In genomic region chr4:123554819-123555499, GRCh38 we compare ENCODE assay signal across 10 cellular contexts.
A peak's percentile ranks its signal among the peaks of the same experiment; 100 is the strongest.
DNase-seq lines count a peak whose midpoint lies in the region; ATAC-seq, FAIRE-seq and TF ChIP-seq lines count a peak whose summit lies in the region.
"Had no signal": no experiment of that assay in that cellular context is flagged by ENCODE, and none has a peak within 500 bp of the region (broad histone marks: within the 10 kb centered on the region; RNA-seq: fewer than 3 reads in every experiment).

No MANE protein-coding gene starts in this region.

- no peak overlapping the region for H3K56ac ChIP-seq in IMR-90 (ENCODE audit: extremely low read depth, insufficient read depth, low read length)

- no peak overlapping the region for H3K9ac ChIP-seq in IMR-90 (ENCODE audit: low read depth, low read length)
- H3K9ac ChIP-seq in HepG2 (ENCODE audit: insufficient read depth, low read depth, low read length) = peak overlapping the region; percentile 83

- H3K4me1 ChIP-seq in IMR-90 (ENCODE audit: control insufficient read depth, insufficient read depth, low read length) = peaks cover 20% of the 10 kb centered on the region
- peaks cover 6 to 11% of the 10 kb centered on the region in 2 donors for H3K4me1 ChIP-seq in breast epithelium
- H3K4me1 ChIP-seq in HepG2 (ENCODE audit: insufficient read depth, low read length) = peaks cover 72% of the 10 kb centered on the region
- H3K4me1 ChIP-seq in small intestine (ENCODE audit: control insufficient read depth in 2 of 2, insufficient read depth in 1 of 2, low read depth in 1 of 2, low read length in 1 of 2) = peaks cover 10 to 17% of the 10 kb centered on the region in 2 donors

- TF ChIP-seq CTCF in IMR-90 (conservative IDR thresholded peaks at IDR 0.05; ENCODE audit: low read depth, low read length) (no peak), breast epithelium (IDR thresholded peaks at IDR 0.05) (no peak), HepG2 (CRISPR knock-in tag; IDR thresholded peaks at IDR 0.05) (no peak), GM20000 (IDR thresholded peaks at IDR 0.05; ENCODE audit: extremely low read depth, missing control alignments) (no peak)

- peak overlapping the region; percentile 65; the same call in 1 of the 2 replicates for H3K27ac ChIP-seq in IMR-90 (ENCODE audit: insufficient read depth, low read length)
- H3K27ac ChIP-seq in breast epithelium = peak overlapping the region; percentile 82 to 89
- H3K27ac ChIP-seq in HepG2 (ENCODE audit: extremely low read length, insufficient read depth, low read length) = peak overlapping the region; percentile 98
- H3K27ac ChIP-seq in small intestine (ENCODE audit: low read depth in 1 of 2, low read length in 1 of 2) = peak overlapping the region; percentile 71 to 88

- H3K36me3 ChIP-seq in IMR-90 (ENCODE audit: control insufficient read depth, insufficient read depth, low read length) = no peaks in the 10 kb centered on the region
- no peaks in the 10 kb centered on the region for H3K36me3 ChIP-seq in breast epithelium
- no peaks in the 10 kb centered on the region for H3K36me3 ChIP-seq in HepG2 (replicated peaks in 1 of 2; ENCODE audit: control insufficient read depth in 1 of 2, insufficient read depth in 2 of 2, low read length in 2 of 2)
- H3K36me3 ChIP-seq in small intestine (ENCODE audit: control insufficient read depth in 2 of 2, insufficient read depth in 2 of 2, low read length in 2 of 2) = no peaks in the 10 kb centered on the region

- H3K4ac ChIP-seq in IMR-90 (ENCODE audit: low read depth, low read length) = peak overlapping the region; percentile 33

- H3K4me2 ChIP-seq in IMR-90 (ENCODE audit: low read depth, low read length) (0 out of 2 replicates have a peak overlapping the region, but pooled peaks have one; percentile 7), HepG2 (ENCODE audit: low read depth, low read length) (peak overlapping the region; percentile 93)

- H3K9me3 ChIP-seq in IMR-90 (ENCODE audit: control insufficient read depth, insufficient read depth, low read length) (peaks cover under 1% of the 10 kb centered on the region; the same call in 1 of the 2 replicates), breast epithelium (no peaks in the 10 kb centered on the region), HepG2 (ENCODE audit: low read length) (no peaks in the 10 kb centered on the region), small intestine (ENCODE audit: control insufficient read depth, low read depth) (no peaks in the 10 kb centered on the region)

- H3K4me1 Mint-ChIP-seq in activated T-cell treated with anti-CD3 and anti-CD28 coated beads, Interleukin-2, amount 50 U/mL, for 4 hours (ENCODE audit: low read depth) = no peaks in the 10 kb centered on the region
- peaks cover 0 to 13% (median 2%) of the 10 kb centered on the region in 4 donors for H3K4me1 Mint-ChIP-seq in naive thymus-derived CD8-positive, alpha-beta T cell
- H3K4me1 Mint-ChIP-seq: activated naive CD4-positive, alpha-beta T cell treated with anti-CD3 and anti-CD28 coated beads, Interleukin-2, amount 10 ng/mL, durations not matched to agents 7 days and 5 days had no signal

- TF ChIP-seq RAD21 in IMR-90 (IDR thresholded peaks at IDR 0.05; ENCODE audit: low read length) (no peak), HepG2 (CRISPR knock-in tag; IDR thresholded peaks at IDR 0.05) (no peak)

- no peak for DNase-seq in IMR-90
- no peak for DNase-seq in breast epithelium (ENCODE audit: low spot score in 2 of 2)
- DNase-seq in HepG2 (ENCODE audit: low spot score) = no peak
- DNase-seq in small intestine = peak; percentile 15
- DNase-seq in NCI-H510A treated with DMSO at 0.1 percent for 48 hours (lab: John Stamatoyannopoulos, UW) = no peak
- DNase-seq in activated T-cell treated with anti-CD3 and anti-CD28 coated beads, Interleukin-2, amount 50 U/mL, for 4 hours = no peak
- DNase-seq in GM20000 (ENCODE audit: low spot score) = no peak
- no peak for DNase-seq in naive thymus-derived CD8-positive, alpha-beta T cell
- DNase-seq: activated naive CD4-positive, alpha-beta T cell treated with anti-CD3 and anti-CD28 coated beads, Interleukin-2, amount 10 ng/mL, durations not matched to agents 7 days and 5 days; NCI-H1436 treated with DMSO at 0.1 percent for 48 hours had no signal

- H3K18ac ChIP-seq in IMR-90 (ENCODE audit: low read depth, low read length) = peak overlapping the region; percentile 57

- POLR2A ChIA-PET in IMR-90 (lab: Charles Lee; ENCODE audit: unreplicated experiment) (interaction anchor here (0.6 kb wide), 2 partner anchors 145 to 155 kb away, joined by 3 to 4 read pairs; no protein-coding TSS in a partner anchor), HepG2 (lab: Yijun Ruan, JAX) (interaction anchor here (1.0 to 4.5 kb wide), 24 partner anchors 9 to 633 kb away, joined by 3 to 53 read pairs (median 5); partner anchors contain the start of genes NUDT6 and SPRY1)
- POLR2A ChIA-PET in naive thymus-derived CD8-positive, alpha-beta T cell (lab: Charles Lee) = no interaction called here

- no peaks in the 10 kb centered on the region for H3K79me1 ChIP-seq in IMR-90 (ENCODE audit: low read depth in 1 of 2, low read length in 2 of 2)

- BruUV-seq in IMR-90 (replicated peaks; lab: Mats Ljungman, UMichigan) (no TSS peak), HepG2 (replicated peaks; lab: Mats Ljungman, UMichigan) (TSS peak; percentile 97)

- no peaks in the 10 kb centered on the region for H3K36me3 Mint-ChIP-seq in activated T-cell treated with anti-CD3 and anti-CD28 coated beads, Interleukin-2, amount 50 U/mL, for 4 hours (ENCODE audit: insufficient read depth)
- H3K36me3 Mint-ChIP-seq in naive thymus-derived CD8-positive, alpha-beta T cell = peaks cover 0 to 2% (median 0%) of the 10 kb centered on the region in 3 donors
- H3K36me3 Mint-ChIP-seq: activated naive CD4-positive, alpha-beta T cell treated with anti-CD3 and anti-CD28 coated beads, Interleukin-2, amount 10 ng/mL, durations not matched to agents 7 days and 5 days had no signal

- no peak overlapping the region for H3K23ac ChIP-seq in IMR-90 (ENCODE audit: low read depth, low read length)

- H3K79me2 ChIP-seq in HepG2 (ENCODE audit: insufficient read depth, low read length) = peaks cover 3% of the 10 kb centered on the region

- ATAC-seq in IMR-90 (ENCODE audit: low read depth) (no peak), HepG2 (peak; percentile 35)
- ATAC-seq in activated T-cell treated with anti-CD3 and anti-CD28 coated beads, Interleukin-2, amount 50 U/mL, for 4 hours = no peak
- no peak for ATAC-seq in naive thymus-derived CD8-positive, alpha-beta T cell

- H2AK9ac ChIP-seq in IMR-90 (replicated peaks; ENCODE audit: low read depth, low read length, poor library complexity) = no peak overlapping the region

- in situ Hi-C loops in IMR-90 (cut with MboI; ENCODE audit: low sequenced_read_pairs) (no loop called here), HepG2 (cut with HindIII; ENCODE audit: extremely low pct_ligation_motif_present, low pct_unique_long_range_greater_than_20kb) (loop anchor here (25.0 kb wide), 1 partner anchor 557 kb away; no protein-coding TSS in a partner anchor)

- no peaks in the 10 kb centered on the region for H3K9me3 Mint-ChIP-seq in activated T-cell treated with anti-CD3 and anti-CD28 coated beads, Interleukin-2, amount 50 U/mL, for 4 hours
- H3K9me3 Mint-ChIP-seq in naive thymus-derived CD8-positive, alpha-beta T cell = peaks cover 0 to 3% (median 0%) of the 10 kb centered on the region in 9 donors
- H3K9me3 Mint-ChIP-seq: activated naive CD4-positive, alpha-beta T cell treated with anti-CD3 and anti-CD28 coated beads, Interleukin-2, amount 10 ng/mL, durations not matched to agents 7 days and 5 days had no signal

- H3K27me3 ChIP-seq in IMR-90 (ENCODE audit: control insufficient read depth, insufficient read depth, low read length) = no peaks in the 10 kb centered on the region
- H3K27me3 ChIP-seq in breast epithelium = no peaks in the 10 kb centered on the region
- H3K27me3 ChIP-seq in HepG2 (ENCODE audit: control insufficient read depth in 1 of 2, insufficient read depth in 2 of 2, low read length in 2 of 2) = no peaks in the 10 kb centered on the region
- H3K27me3 ChIP-seq in small intestine (ENCODE audit: control insufficient read depth in 2 of 2, insufficient read depth in 2 of 2, low read length in 2 of 2) = no peaks in the 10 kb centered on the region

- WGBS in IMR-90 (ENCODE audit: extremely low coverage in 2 of 2, insufficient read length in 1 of 2), 2 experiments = 60% methylated on average over 1 of the region's 10 CpGs; no CpG with 5 or more reads in 1 of the 2 experiments
- WGBS in HepG2 (ENCODE audit: low lambda C conversion rate) = 14% methylated on average over 9 of the region's 10 CpGs
- 12 to 23% (median 16%) methylated on average over 10 of the region's 10 CpGs for WGBS in small intestine, 3 donors

- no peak overlapping the region for H3K4me3 Mint-ChIP-seq in activated T-cell treated with anti-CD3 and anti-CD28 coated beads, Interleukin-2, amount 50 U/mL, for 4 hours
- no peak overlapping the region for H3K4me3 Mint-ChIP-seq in naive thymus-derived CD8-positive, alpha-beta T cell
- H3K4me3 Mint-ChIP-seq: activated naive CD4-positive, alpha-beta T cell treated with anti-CD3 and anti-CD28 coated beads, Interleukin-2, amount 10 ng/mL, durations not matched to agents 7 days and 5 days had no signal

- H4K5ac ChIP-seq in IMR-90 (ENCODE audit: low read depth, low read length) = peak overlapping the region; percentile 45; the same call in 1 of the 2 replicates

- H3K27me3 Mint-ChIP-seq in activated T-cell treated with anti-CD3 and anti-CD28 coated beads, Interleukin-2, amount 50 U/mL, for 4 hours (ENCODE audit: low read depth) = peaks cover 2% of the 10 kb centered on the region
- H3K27me3 Mint-ChIP-seq in naive thymus-derived CD8-positive, alpha-beta T cell = peaks cover 0 to 2% (median 0%) of the 10 kb centered on the region in 5 donors

- H3K14ac ChIP-seq in IMR-90 (replicated peaks; ENCODE audit: low read depth, low read length) = peak overlapping the region; percentile 18; the same call in 1 of the 2 replicates

- peak overlapping the region; percentile 59 for H2AFZ ChIP-seq in IMR-90 (replicated peaks; ENCODE audit: low read length, poor library complexity)
- H2AFZ ChIP-seq in HepG2 (ENCODE audit: low read length) = no peak overlapping the region

- TF ChIP-seq POLR2A in IMR-90 (IDR thresholded peaks at IDR 0.05; ENCODE audit: low read depth, low read length) = no peak
- TF ChIP-seq POLR2A in breast epithelium (IDR thresholded peaks at IDR 0.05) = no peak
- TF ChIP-seq POLR2A in HepG2 (IDR thresholded peaks at IDR 0.05; ENCODE audit: insufficient read depth in 1 of 2, low read depth in 2 of 2, low read length in 2 of 2) = no peak

- FAIRE-seq in HepG2 (lab: Jason Lieb, UNC) (no peak), small intestine (lab: Jason Lieb, UNC) (no peak)

- H2BK15ac ChIP-seq in IMR-90 (ENCODE audit: low read depth, low read length) = peak overlapping the region; percentile 55; the same call in 1 of the 3 replicates

- no peak overlapping the region; the same call in 1 of the 2 replicates for H4K91ac ChIP-seq in IMR-90 (ENCODE audit: insufficient read depth, low read depth, low read length)

- H4K8ac ChIP-seq in IMR-90 (ENCODE audit: low read depth in 2 of 2, low read length in 2 of 2) = peak overlapping the region; percentile 44 to 67

- H2BK120ac ChIP-seq in IMR-90 (ENCODE audit: low read depth, low read length) = peak overlapping the region; percentile 3; the same call in 1 of the 2 replicates

- no peak overlapping the region for H2BK5ac ChIP-seq in IMR-90 (ENCODE audit: low read depth, low read length, poor library complexity, severe bottlenecking)

- peaks cover 7% of the 10 kb centered on the region for H3K9me1 ChIP-seq in IMR-90 (ENCODE audit: insufficient read depth, low read length)

- peak overlapping the region; percentile 8; the same call in 1 of the 2 replicates for H2BK20ac ChIP-seq in IMR-90 (ENCODE audit: low read depth, low read length)

- dilution Hi-C loops in IMR-90 (cut with HindIII; ENCODE audit: low sequenced_read_pairs, unreplicated experiment) = no loop called here

- CTCF ChIA-PET in IMR-90 (lab: Yijun Ruan, JAX) = interaction anchor here (0.8 to 1.3 kb wide), 3 partner anchors 10 to 34 kb away, joined by 3 read pairs; no protein-coding TSS in a partner anchor
- CTCF ChIA-PET in HepG2 (lab: Yijun Ruan, JAX; ENCODE audit: low intra/inter-chr PET ratio, low total read pairs) = interaction anchor here (1.2 kb wide), 1 partner anchor 10 kb away, joined by 4 read pairs; no protein-coding TSS in a partner anchor

- intact Hi-C loops in IMR-90 (cut with micrococcal nuclease) (no loop called here), breast epithelium (cut with DNase I; ENCODE audit: low total_unique reads) (no loop called here), HepG2 (cut with micrococcal nuclease; ENCODE audit: unreplicated experiment) (loop anchor here (1.0 to 5.0 kb wide), 6 partner anchors 44 to 208 kb away; partner anchors contain the start of gene SPRY1)

- H4K20me1 ChIP-seq in IMR-90 (ENCODE audit: insufficient read depth, low read length) = no peaks in the 10 kb centered on the region
- no peaks in the 10 kb centered on the region for H4K20me1 ChIP-seq in HepG2 (ENCODE audit: insufficient read depth, low read length)

- H2AK5ac ChIP-seq in IMR-90 (ENCODE audit: low read depth, low read length) = peak overlapping the region; percentile 66; the same call in 1 of the 2 replicates

- TF ChIP-seq EP300 in HepG2 (IDR thresholded peaks at IDR 0.05; ENCODE audit: low read depth in 2 of 2, low read length in 2 of 2) (no peak), HepG2 (CRISPR knock-in tag; IDR thresholded peaks at IDR 0.05; ENCODE audit: borderline replicate concordance) (no peak)

- H3K27ac Mint-ChIP-seq in naive thymus-derived CD8-positive, alpha-beta T cell = no peak overlapping the region
- H3K27ac Mint-ChIP-seq: activated naive CD4-positive, alpha-beta T cell treated with anti-CD3 and anti-CD28 coated beads, Interleukin-2, amount 10 ng/mL, durations not matched to agents 7 days and 5 days had no signal

- no peak overlapping the region for H3K4me3 ChIP-seq in IMR-90 (ENCODE audit: insufficient read depth, low read depth, low read length)
- peak overlapping the region in 1 of 3 donors; percentile 26 for H3K4me3 ChIP-seq in breast epithelium
- peak overlapping the region; percentile 25 to 54 (median 39); a peak in 5 of 6 replicates for H3K4me3 ChIP-seq in HepG2 (replicated peaks in 1 of 3; ENCODE audit: insufficient read depth in 1 of 3, low read depth in 2 of 3, low read length in 3 of 3)
- no peak overlapping the region for H3K4me3 ChIP-seq in small intestine (ENCODE audit: low read depth in 1 of 2, low read length in 2 of 2)

Comparison
In these comparisons a context has a peak if more than half of its experiments do, and no peak if none do; other contexts are left out.
1. H3K4me3 ChIP-seq: peak in HepG2 (3 of 3); none in IMR-90 (single experiment) and small intestine (0 of 2).
2. Peak in every context shown above with its lines, with median percentiles within 50 percentile points of each other: H3K27ac ChIP-seq.